In genomic region chr2:99417396-99417795, GRCh38 we compare ENCODE assay signal across 32 cellular contexts.
"Had no signal": no experiment of that assay in that cellular context is flagged by ENCODE, and none has a peak within 500 bp of the region (broad histone marks: within the 10 kb centered on the region; RNA-seq: fewer than 3 reads in every experiment).

No MANE protein-coding gene starts in this region.

- H3K4me1 ChIP-seq: body of pancreas, foreskin keratinocyte had no signal

- FAIRE-seq: colon had no signal

- H3K27ac Mint-ChIP-seq: activated CD4-positive, alpha-beta memory T cell treated with anti-CD3 and anti-CD28 coated beads, Interleukin-2, amount 10 ng/mL, durations not matched to agents 7 days and 5 days; activated CD4-positive, alpha-beta T cell treated with anti-CD3 and anti-CD28 coated beads, Interleukin-2, amount 10 ng/mL, durations not matched to agents 7 days and 5 days; activated CD8-positive, alpha-beta memory T cell treated with anti-CD3 and anti-CD28 coated beads, Interleukin-2, amount 10 ng/mL, durations not matched to agents 7 days and 5 days; effector memory CD8-positive, alpha-beta T cell; WTC11 had no signal

- H3K27me3 Mint-ChIP-seq: activated CD4-positive, alpha-beta memory T cell treated with anti-CD3 and anti-CD28 coated beads, Interleukin-2, amount 10 ng/mL, durations not matched to agents 7 days and 5 days; activated CD4-positive, alpha-beta T cell treated with anti-CD3 and anti-CD28 coated beads, Interleukin-2, amount 10 ng/mL, durations not matched to agents 7 days and 5 days; activated CD8-positive, alpha-beta memory T cell treated with anti-CD3 and anti-CD28 coated beads, Interleukin-2, amount 10 ng/mL, durations not matched to agents 7 days and 5 days; effector memory CD8-positive, alpha-beta T cell had no signal

- H3K27ac ChIP-seq: adrenal gland, body of pancreas, esophagus muscularis mucosa, foreskin keratinocyte, gastrocnemius medialis, heart left ventricle, VCaP had no signal

- H3K9me3 Mint-ChIP-seq: activated CD4-positive, alpha-beta memory T cell treated with anti-CD3 and anti-CD28 coated beads, Interleukin-2, amount 10 ng/mL, durations not matched to agents 7 days and 5 days; activated CD4-positive, alpha-beta T cell treated with anti-CD3 and anti-CD28 coated beads, Interleukin-2, amount 10 ng/mL, durations not matched to agents 7 days and 5 days; activated naive CD4-positive, alpha-beta T cell treated with anti-CD3 and anti-CD28 coated beads, Interleukin-2, amount 50 U/mL, for 72 hours; activated T-cell treated with anti-CD3 and anti-CD28 coated beads, Interleukin-2, amount 50 U/mL, for 4 hours; effector memory CD8-positive, alpha-beta T cell; WTC11 had no signal

- ATAC-seq: activated CD8-positive, alpha-beta memory T cell treated with anti-CD3 and anti-CD28 coated beads, Interleukin-2, amount 10 ng/mL, durations not matched to agents 7 days and 5 days; activated naive CD4-positive, alpha-beta T cell treated with anti-CD3 and anti-CD28 coated beads, Interleukin-2, amount 50 U/mL, for 72 hours; activated T-cell treated with anti-CD3 and anti-CD28 coated beads, Interleukin-2, amount 50 U/mL, for 4 hours; body of pancreas; effector memory CD8-positive, alpha-beta T cell; foreskin keratinocyte; gastrocnemius medialis; heart left ventricle; SK-N-SH treated with all-trans-retinoic acid at 6 μM for 48 hours; WTC11 had no signal

- H3K4me1 Mint-ChIP-seq: activated CD4-positive, alpha-beta memory T cell treated with anti-CD3 and anti-CD28 coated beads, Interleukin-2, amount 10 ng/mL, durations not matched to agents 7 days and 5 days; activated CD4-positive, alpha-beta T cell treated with anti-CD3 and anti-CD28 coated beads, Interleukin-2, amount 10 ng/mL, durations not matched to agents 7 days and 5 days; activated CD8-positive, alpha-beta memory T cell treated with anti-CD3 and anti-CD28 coated beads, Interleukin-2, amount 10 ng/mL, durations not matched to agents 7 days and 5 days; WTC11 had no signal

- DNase-seq: activated CD4-positive, alpha-beta memory T cell treated with anti-CD3 and anti-CD28 coated beads, Interleukin-2, amount 10 ng/mL, durations not matched to agents 7 days and 5 days; activated CD4-positive, alpha-beta T cell treated with anti-CD3 and anti-CD28 coated beads for 1 hour; activated CD4-positive, alpha-beta T cell treated with anti-CD3 and anti-CD28 coated beads for 4 hours; activated CD4-positive, alpha-beta T cell treated with anti-CD3 and anti-CD28 coated beads, Interleukin-2, amount 10 ng/mL, durations not matched to agents 7 days and 5 days; activated CD4-positive, alpha-beta T cell treated with anti-CD3 and anti-CD28 coated beads, Interleukin-2, amount 50 U/mL, for 4 hours; activated CD8-positive, alpha-beta memory T cell treated with anti-CD3 and anti-CD28 coated beads, Interleukin-2, amount 10 ng/mL, durations not matched to agents 7 days and 5 days; activated CD8-positive, alpha-beta memory T cell treated with anti-CD3 and anti-CD28 coated beads, Interleukin-2, amount 50 U/mL, for 4 hours; activated effector memory CD4-positive, alpha-beta T cell treated with Interleukin-2 at 50 U/mL for 16 hours; activated gamma-delta T cell treated with Interleukin-2 at 50 U/mL for 16 hours; activated naive CD4-positive, alpha-beta T cell treated with Interleukin-2 at 50 U/mL for 16 hours; activated T-cell treated with anti-CD3 and anti-CD28 coated beads, Interleukin-2, amount 50 U/mL, for 4 hours; adrenal gland; amygdala; aorta; body of pancreas; caudate nucleus; cortex of kidney; dermis blood vessel endothelial cell; effector CD4-positive, alpha-beta T cell; effector memory CD8-positive, alpha-beta T cell; erythroblast; foreskin keratinocyte; gastrocnemius medialis; glutamatergic neuron; heart left ventricle; T-helper 2 cell had no signal

- H3K4me3 Mint-ChIP-seq: activated CD4-positive, alpha-beta memory T cell treated with anti-CD3 and anti-CD28 coated beads, Interleukin-2, amount 10 ng/mL, durations not matched to agents 7 days and 5 days; activated CD4-positive, alpha-beta T cell treated with anti-CD3 and anti-CD28 coated beads, Interleukin-2, amount 10 ng/mL, durations not matched to agents 7 days and 5 days; activated CD8-positive, alpha-beta memory T cell treated with anti-CD3 and anti-CD28 coated beads, Interleukin-2, amount 10 ng/mL, durations not matched to agents 7 days and 5 days; activated T-cell treated with anti-CD3 and anti-CD28 coated beads, Interleukin-2, amount 50 U/mL, for 4 hours; effector memory CD8-positive, alpha-beta T cell; WTC11 had no signal

- H3K9me3 ChIP-seq: adrenal gland, body of pancreas, esophagus muscularis mucosa, gastrocnemius medialis, heart left ventricle had no signal

- H3K27me3 ChIP-seq: adrenal gland, body of pancreas, esophagus muscularis mucosa, foreskin keratinocyte, gastrocnemius medialis, heart left ventricle had no signal

- H3K4me3 ChIP-seq: adrenal gland, body of pancreas, esophagus muscularis mucosa, gastrocnemius medialis, heart left ventricle had no signal
